8 cellular contexts compared by ENCODE assay signal in genomic region chr6:132530293-132530974, GRCh38. TPM values are rescaled to one million over a fixed set of nuclear protein-coding genes. Genes with fewer than 3 reads are reported as not detected.
DNase-seq lines count a peak whose midpoint lies in the region; ATAC-seq and TF ChIP-seq lines count a peak whose summit lies in the region.

No MANE protein-coding gene starts in this region.

- H3K27me3 ChIP-seq in left lung, result no peaks in the 10 kb centered on the region

- H3K36me3 ChIP-seq in left lung, result no peaks in the 10 kb centered on the region

- no peaks in the 10 kb centered on the region for H3K9me3 ChIP-seq in left lung

- TF ChIP-seq CTCF in choroid plexus epithelial cell (conservative IDR thresholded peaks at IDR 0.05; ENCODE audit: low read depth, low read length), result peak; percentile 71
- TF ChIP-seq CTCF in left lung (IDR thresholded peaks at IDR 0.05), result peak; percentile 74 to 91

- H3K4me1 ChIP-seq in left lung, result peaks cover 0 to 7% of the 10 kb centered on the region in 2 donors

- H3K27ac ChIP-seq in left lung, result no peak overlapping the region

- DNase-seq in activated gamma-delta T cell treated with Interleukin-2 at 50 U/mL for 16 hours (peak; percentile 76), activated gamma-delta T cell (lab: John Stamatoyannopoulos, UW) (no peak), NCI-H2196 treated with DMSO at 0.1 percent for 48 hours (lab: John Stamatoyannopoulos, UW; ENCODE audit: unreplicated experiment) (peak; percentile 38), choroid plexus epithelial cell (ENCODE audit: low read depth) (peak; percentile 84), left lung (peak in 1 of 2 donors; percentile 35)
- DNase-seq in activated CD4-positive, CD25-positive, alpha-beta regulatory T cell treated with anti-CD3 and anti-CD28 coated beads, Interleukin-2, amount 50 U/mL, for 16 hours (ENCODE audit: low read depth, low spot score), result peak; percentile 68
- DNase-seq in stimulated activated CD4-positive, alpha-beta T cell treated with anti-CD3 and anti-CD28 coated beads, TNF-alpha, amount 100 ng/mL, for 1 hour (ENCODE audit: low read depth in 3 of 3, low spot score in 1 of 3), result peak; percentile 4 to 49 (median 30)

- ATAC-seq in HG03045 (IDR thresholded peaks at IDR 0.05; ENCODE audit: unreplicated experiment) (peak; percentile 90), left lung (peak; percentile 84)

- intact Hi-C loops in left lung (cut with DNase I), result no loop called here

- H3K4me3 ChIP-seq in choroid plexus epithelial cell (ENCODE audit: low read depth, low read length), result no peak overlapping the region
- H3K4me3 ChIP-seq in left lung, result no peak overlapping the region

RNA-seq across cellular contexts. Expression of gene TAAR9, which starts 7.6 kb away (rescaled TPM):
- not detected for total RNA-seq in left lung

RNA-seq across cellular contexts. Expression of gene STX7, which starts 17.5 kb away (rescaled TPM):
- total RNA-seq in left lung, result 10 to 100 TPM; 61.2 to 69.7 TPM

RNA-seq across cellular contexts. Expression of gene TAAR8, which starts 22.0 kb away (rescaled TPM):
- not detected for total RNA-seq in left lung

RNA-seq across cellular contexts. Expression of gene TAAR6, which starts 39.7 kb away (rescaled TPM):
- not detected for total RNA-seq in left lung

RNA-seq across cellular contexts. Expression of gene TAAR5, which starts 59.1 kb away (rescaled TPM):
- not detected for total RNA-seq in left lung
